Comparison of ENCODE assay signal across 8 cellular contexts in the genomic region with DNA sequence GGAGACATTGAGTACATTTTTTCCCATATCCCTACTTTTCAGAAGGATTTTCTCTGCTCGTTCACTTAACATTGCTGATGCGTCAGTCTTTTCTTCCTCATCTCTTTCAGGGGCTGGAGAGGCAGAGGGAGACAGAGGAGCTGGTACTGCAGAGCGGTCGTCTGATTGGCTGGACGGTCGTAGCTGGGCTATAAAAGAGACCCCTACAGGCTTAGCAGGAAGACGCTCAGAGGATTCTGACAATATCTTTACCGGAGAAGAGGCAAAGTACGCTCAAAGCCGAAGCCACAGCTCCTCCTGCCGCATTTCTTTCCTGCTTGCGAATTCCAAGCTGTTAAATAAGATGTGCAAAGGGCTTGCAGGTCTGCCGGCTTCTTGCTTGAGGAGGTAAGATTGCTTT. TPM values are rescaled to one million over a fixed set of nuclear protein-coding genes. Genes with fewer than 3 reads are reported as not detected.
DNase-seq lines count a peak whose midpoint lies in the region; ATAC-seq and TF ChIP-seq lines count a peak whose summit lies in the region.

A gene (plus strand): TSS at position 220 of the 400 bp plus-strand sequence. CDS start 124 bp downstream, at position 344.

- ATAC-seq in HG02870 (IDR thresholded peaks at IDR 0.05; ENCODE audit: unreplicated experiment) = no peak
- no peak for ATAC-seq in stimulated activated effector memory CD8-positive, alpha-beta T cell treated with anti-CD3 and anti-CD28 coated beads, Interleukin-12 subunit alpha, Interleukin-12 subunit beta, amount 100 ng/mL, for 72 hours

- DNase-seq in NCI-H2227 (lab: John Stamatoyannopoulos, UW; ENCODE audit: unreplicated experiment) (peak; percentile 92), colonic mucosa (peak; percentile 18)
- no peak for DNase-seq in stimulated activated naive CD4-positive, alpha-beta T cell treated with Interleukin-2 at 50 U/mL for 16 hours (lab: John Stamatoyannopoulos, UW)
- no peak for DNase-seq in stimulated activated effector memory CD8-positive, alpha-beta T cell treated with anti-CD3 and anti-CD28 coated beads, Interleukin-12 subunit alpha, Interleukin-12 subunit beta, amount 100 ng/mL, for 72 hours (ENCODE audit: low spot score in 2 of 2)

- no peaks in the 10 kb centered on the region for H3K9me3 Mint-ChIP-seq in stimulated activated effector memory CD8-positive, alpha-beta T cell treated with anti-CD3 and anti-CD28 coated beads, Interleukin-12 subunit alpha, Interleukin-12 subunit beta, amount 100 ng/mL, for 72 hours

- no peak within 1 kb of the TSS for H3K27ac Mint-ChIP-seq in stimulated activated effector memory CD8-positive, alpha-beta T cell treated with anti-CD3 and anti-CD28 coated beads, Interleukin-12 subunit alpha, Interleukin-12 subunit beta, amount 100 ng/mL, for 72 hours

- no peaks in the 10 kb centered on the region for H4K20me1 ChIP-seq in BLaER1 treated with 17β-estradiol and CSF1 and Interleukin-3, amounts not matched to agents 10 nM and 100 nM

- peak within 1 kb of the TSS in 1 of 11 experiments; percentile 48; a peak in 1 of 22 replicates for H3K27ac ChIP-seq in BLaER1 treated with 17β-estradiol and CSF1 and Interleukin-3, amounts not matched to agents 10 nM and 100 nM
- H3K27ac ChIP-seq in colonic mucosa (no peak within 1 kb of the TSS), layer of hippocampus (ENCODE audit: low read depth, low read length) (peak within 1 kb of the TSS; percentile 32), temporal lobe (ENCODE audit: low read depth, low read length) (peak within 1 kb of the TSS; percentile 69)

- H3K36me3 Mint-ChIP-seq in stimulated activated effector memory CD8-positive, alpha-beta T cell treated with anti-CD3 and anti-CD28 coated beads, Interleukin-12 subunit alpha, Interleukin-12 subunit beta, amount 100 ng/mL, for 72 hours = no peaks in the 10 kb centered on the region

- no peaks in the 10 kb centered on the region for H3K4me1 Mint-ChIP-seq in stimulated activated effector memory CD8-positive, alpha-beta T cell treated with anti-CD3 and anti-CD28 coated beads, Interleukin-12 subunit alpha, Interleukin-12 subunit beta, amount 100 ng/mL, for 72 hours

- H3K4me2 ChIP-seq in BLaER1 treated with 17β-estradiol and CSF1 and Interleukin-3, amounts not matched to agents 10 nM and 100 nM = peak within 1 kb of the TSS; percentile 4 to 82 (median 44); a peak in 21 of 22 replicates

- H3K9ac ChIP-seq in BLaER1 treated with 17β-estradiol and CSF1 and Interleukin-3, amounts not matched to agents 10 nM and 100 nM = peak within 1 kb of the TSS in 2 of 11 experiments; percentile 17 to 34; a peak in 2 of 22 replicates
- H3K9ac ChIP-seq in colonic mucosa (ENCODE audit: low read depth in 2 of 2, low read length in 2 of 2) = no peak within 1 kb of the TSS

- TF ChIP-seq CTCF in colonic mucosa (IDR thresholded peaks at IDR 0.05) = no peak

- peaks cover 0 to 15% (median 8%) of the 10 kb centered on the region in 11 experiments; a peak in 12 of 22 replicates for H3K27me3 ChIP-seq in BLaER1 treated with 17β-estradiol and CSF1 and Interleukin-3, amounts not matched to agents 10 nM and 100 nM
- no peaks in the 10 kb centered on the region for H3K27me3 ChIP-seq in colonic mucosa
- H3K27me3 ChIP-seq in layer of hippocampus (ENCODE audit: control insufficient read depth, insufficient read depth, low read length) = no peaks in the 10 kb centered on the region

- intact Hi-C loops in colonic mucosa (cut with DNase I) = loop anchor here (10.0 kb wide), 1 partner anchor 214 kb away; no protein-coding TSS in a partner anchor

- 0 out of 20 replicates have a peak, but pooled peaks cover 0 to 9% (median 0%) of the 10 kb centered on the region in 10 experiments for H3K4me1 ChIP-seq in BLaER1 treated with 17β-estradiol and CSF1 and Interleukin-3, amounts not matched to agents 10 nM and 100 nM
- no peaks in the 10 kb centered on the region for H3K4me1 ChIP-seq in colonic mucosa

- no peaks in the 10 kb centered on the region for H3K9me3 ChIP-seq in BLaER1 treated with 17β-estradiol and CSF1 and Interleukin-3, amounts not matched to agents 10 nM and 100 nM (replicated peaks in 1 of 11)
- no peaks in the 10 kb centered on the region for H3K9me3 ChIP-seq in colonic mucosa

- no peaks in the 10 kb centered on the region for H3K36me3 ChIP-seq in BLaER1 treated with 17β-estradiol and CSF1 and Interleukin-3, amounts not matched to agents 10 nM and 100 nM
- no peaks in the 10 kb centered on the region for H3K36me3 ChIP-seq in colonic mucosa

- peak within 1 kb of the TSS in 9 of 10 experiments; percentile 8 to 55 (median 30); a peak in 9 of 20 replicates for H3K4me3 ChIP-seq in BLaER1 treated with 17β-estradiol and CSF1 and Interleukin-3, amounts not matched to agents 10 nM and 100 nM
- H3K4me3 ChIP-seq in colonic mucosa = no peak within 1 kb of the TSS

- H3K4me3 Mint-ChIP-seq in stimulated activated effector memory CD8-positive, alpha-beta T cell treated with anti-CD3 and anti-CD28 coated beads, Interleukin-12 subunit alpha, Interleukin-12 subunit beta, amount 100 ng/mL, for 72 hours = no peak within 1 kb of the TSS

RNA-seq across cellular contexts. Expression of the gene that starts here (rescaled TPM):
- total RNA-seq in colonic mucosa (1 to 10 TPM in 1 of 2 donors, under 1 TPM in 1; 0.37 to 1.9 TPM), temporal lobe (2.0 TPM)

Comparison
In these comparisons a context has a peak if more than half of its experiments do, and no peak if none do; other contexts are left out.
1. DNase-seq: peak in NCI-H2227 (single experiment) and colonic mucosa (single experiment); none in stimulated activated naive CD4-positive, alpha-beta T cell treated with Interleukin-2 at 50 U/mL for 16 hours (single experiment) and stimulated activated effector memory CD8-positive, alpha-beta T cell treated with anti-CD3 and anti-CD28 coated beads, Interleukin-12 subunit alpha, Interleukin-12 subunit beta, amount 100 ng/mL, for 72 hours (0 of 2).